27 cellular contexts compared by ENCODE assay signal in the genomic region with DNA sequence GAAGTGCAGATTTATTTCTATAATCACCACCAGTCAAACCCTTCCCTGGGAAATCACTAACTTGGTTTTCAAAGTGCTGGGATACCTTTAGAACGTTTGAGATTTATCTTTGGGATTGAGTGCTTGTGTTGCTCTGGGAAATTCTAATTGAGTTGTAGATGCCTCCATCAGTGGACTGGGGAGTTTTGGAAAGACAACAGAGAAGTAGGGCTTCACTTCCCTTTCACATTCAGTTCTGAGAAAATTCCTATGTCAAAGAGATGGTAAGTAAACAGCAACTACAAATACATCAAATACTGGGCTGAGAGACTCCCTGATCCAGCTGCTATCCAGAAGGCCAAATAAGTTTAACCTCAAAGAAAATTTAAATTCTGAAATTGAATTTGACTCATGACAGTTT.
"Had no signal": no experiment of that assay in that cellular context is flagged by ENCODE, and none has a peak within 500 bp of the region (broad histone marks: within the 10 kb centered on the region; RNA-seq: fewer than 3 reads in every experiment).

No MANE protein-coding gene starts in this region.

- H3K4me1 Mint-ChIP-seq: activated CD4-positive, alpha-beta T cell treated with anti-CD3 and anti-CD28 coated beads for 36 hours; activated CD4-positive, alpha-beta T cell treated with anti-CD3 and anti-CD28 coated beads, Interleukin-2, amount 10 ng/mL, durations not matched to agents 7 days and 5 days had no signal

- H3K9ac ChIP-seq: SK-N-SH had no signal

- H3K27ac Mint-ChIP-seq: activated CD4-positive, alpha-beta T cell treated with anti-CD3 and anti-CD28 coated beads for 36 hours; activated CD4-positive, alpha-beta T cell treated with anti-CD3 and anti-CD28 coated beads, Interleukin-2, amount 10 ng/mL, durations not matched to agents 7 days and 5 days; activated CD8-positive, alpha-beta T cell treated with anti-CD3 and anti-CD28 coated beads, Interleukin-2, amount 10 ng/mL, durations not matched to agents 7 days and 5 days; activated naive CD4-positive, alpha-beta T cell treated with anti-CD3 and anti-CD28 coated beads for 36 hours; activated naive CD4-positive, alpha-beta T cell treated with anti-CD3 and anti-CD28 coated beads, Interleukin-2, amount 50 U/mL, for 72 hours; activated T-helper 1 cell treated with anti-CD3 and anti-CD28 coated beads, Interleukin-12 subunit alpha, Interleukin-12 subunit beta, Interleukin-2, Interleukin-4 antibody, amounts not matched to agents 30 ng/mL and 10 ng/mL and 1 ng/mL, durations not matched to agents 14 hours and 24 hours and 36 hours; T-helper 1 cell treated with Interleukin-12 subunit alpha and Interleukin-12 subunit beta and Interleukin-4 antibody, amounts not matched to agents 30 μg/mL and 1 μg/mL, for 36 hours; T-helper 2 cell treated with Interferon-gamma antibody and Interleukin-4, amounts not matched to agents 5 μg/mL and 100 μg/mL, for 36 hours had no signal

- H3K36me3 ChIP-seq: adrenal gland, breast epithelium, Peyer's patch, SJSA1 had no signal

- H3K27me3 ChIP-seq: adrenal gland, body of pancreas, breast epithelium, Peyer's patch, SJSA1 had no signal

- H3K4me3 ChIP-seq: adrenal gland, body of pancreas, breast epithelium, Peyer's patch, SJSA1 had no signal

- H3K36me3 Mint-ChIP-seq: activated naive CD4-positive, alpha-beta T cell treated with anti-CD3 and anti-CD28 coated beads, Interleukin-2, amount 50 U/mL, for 72 hours had no signal

- H3K27me3 Mint-ChIP-seq: activated CD4-positive, alpha-beta T cell treated with anti-CD3 and anti-CD28 coated beads, Interleukin-2, amount 10 ng/mL, durations not matched to agents 7 days and 5 days had no signal

- H3K9me3 ChIP-seq: adrenal gland, body of pancreas, breast epithelium, Peyer's patch, SJSA1, SK-N-SH had no signal

- DNase-seq: activated CD4-positive, alpha-beta T cell treated with anti-CD3 and anti-CD28 coated beads for 36 hours; activated CD4-positive, alpha-beta T cell treated with anti-CD3 and anti-CD28 coated beads, Interleukin-2, amount 10 ng/mL, durations not matched to agents 7 days and 5 days; activated CD4-positive, alpha-beta T cell treated with anti-CD3 and anti-CD28 coated beads, Interleukin-2, amount 50 U/mL, for 48 hours; activated CD8-positive, alpha-beta T cell treated with anti-CD3 and anti-CD28 coated beads, Interleukin-2, amount 10 ng/mL, durations not matched to agents 7 days and 5 days; activated gamma-delta T cell treated with Interleukin-2 at 50 U/mL for 16 hours; activated naive CD4-positive, alpha-beta T cell treated with anti-CD3 and anti-CD28 coated beads for 36 hours; activated T-cell treated with anti-CD3 and anti-CD28 coated beads, Interleukin-2, amount 50 U/mL, for 4 hours; adrenal gland; KG1; MM.1S; MV-4-11; NCI-H1092; NCI-H1436 treated with DMSO at 0.1 percent for 48 hours; NCI-H1694 treated with DMSO at 0.1 percent for 48 hours; NCI-H446 treated with DMSO at 0.1 percent for 48 hours; NCI-H82; PC-3; Peyer's patch; SHP77 treated with DMSO at 0.1 percent for 48 hours; SK-N-SH had no signal

- H3K9me3 Mint-ChIP-seq: activated CD4-positive, alpha-beta T cell treated with anti-CD3 and anti-CD28 coated beads, Interleukin-2, amount 10 ng/mL, durations not matched to agents 7 days and 5 days; activated naive CD4-positive, alpha-beta T cell treated with anti-CD3 and anti-CD28 coated beads for 36 hours; activated naive CD4-positive, alpha-beta T cell treated with anti-CD3 and anti-CD28 coated beads, Interleukin-2, amount 50 U/mL, for 72 hours; activated T-cell treated with anti-CD3 and anti-CD28 coated beads, Interleukin-2, amount 50 U/mL, for 4 hours; activated T-helper 1 cell treated with anti-CD3 and anti-CD28 coated beads, Interleukin-12 subunit alpha, Interleukin-12 subunit beta, Interleukin-2, Interleukin-4 antibody, amounts not matched to agents 30 ng/mL and 10 ng/mL and 1 ng/mL, durations not matched to agents 14 hours and 24 hours and 36 hours; T-helper 1 cell treated with Interleukin-12 subunit alpha and Interleukin-12 subunit beta and Interleukin-4 antibody, amounts not matched to agents 30 μg/mL and 1 μg/mL, for 36 hours; T-helper 2 cell treated with Interferon-gamma antibody and Interleukin-4, amounts not matched to agents 5 μg/mL and 100 μg/mL, for 36 hours had no signal

- H3K4me1 ChIP-seq: adrenal gland, breast epithelium, Peyer's patch, SJSA1 had no signal

- H3K4me2 ChIP-seq: SK-N-SH had no signal

- H3K4me3 Mint-ChIP-seq: activated CD4-positive, alpha-beta T cell treated with anti-CD3 and anti-CD28 coated beads for 36 hours; activated CD4-positive, alpha-beta T cell treated with anti-CD3 and anti-CD28 coated beads, Interleukin-2, amount 10 ng/mL, durations not matched to agents 7 days and 5 days; activated CD8-positive, alpha-beta T cell treated with anti-CD3 and anti-CD28 coated beads, Interleukin-2, amount 10 ng/mL, durations not matched to agents 7 days and 5 days; activated naive CD4-positive, alpha-beta T cell treated with anti-CD3 and anti-CD28 coated beads for 36 hours; activated T-cell treated with anti-CD3 and anti-CD28 coated beads, Interleukin-2, amount 50 U/mL, for 4 hours; activated T-helper 1 cell treated with anti-CD3 and anti-CD28 coated beads, Interleukin-12 subunit alpha, Interleukin-12 subunit beta, Interleukin-2, Interleukin-4 antibody, amounts not matched to agents 30 ng/mL and 10 ng/mL and 1 ng/mL, durations not matched to agents 14 hours and 24 hours and 36 hours; T-helper 1 cell treated with Interleukin-12 subunit alpha and Interleukin-12 subunit beta and Interleukin-4 antibody, amounts not matched to agents 30 μg/mL and 1 μg/mL, for 36 hours; T-helper 2 cell treated with Interferon-gamma antibody and Interleukin-4, amounts not matched to agents 5 μg/mL and 100 μg/mL, for 36 hours had no signal

- H3K27ac ChIP-seq: adrenal gland, breast epithelium, Peyer's patch, SJSA1 had no signal
